ENCODE assay signal across 1 cellular context in the genomic region with DNA sequence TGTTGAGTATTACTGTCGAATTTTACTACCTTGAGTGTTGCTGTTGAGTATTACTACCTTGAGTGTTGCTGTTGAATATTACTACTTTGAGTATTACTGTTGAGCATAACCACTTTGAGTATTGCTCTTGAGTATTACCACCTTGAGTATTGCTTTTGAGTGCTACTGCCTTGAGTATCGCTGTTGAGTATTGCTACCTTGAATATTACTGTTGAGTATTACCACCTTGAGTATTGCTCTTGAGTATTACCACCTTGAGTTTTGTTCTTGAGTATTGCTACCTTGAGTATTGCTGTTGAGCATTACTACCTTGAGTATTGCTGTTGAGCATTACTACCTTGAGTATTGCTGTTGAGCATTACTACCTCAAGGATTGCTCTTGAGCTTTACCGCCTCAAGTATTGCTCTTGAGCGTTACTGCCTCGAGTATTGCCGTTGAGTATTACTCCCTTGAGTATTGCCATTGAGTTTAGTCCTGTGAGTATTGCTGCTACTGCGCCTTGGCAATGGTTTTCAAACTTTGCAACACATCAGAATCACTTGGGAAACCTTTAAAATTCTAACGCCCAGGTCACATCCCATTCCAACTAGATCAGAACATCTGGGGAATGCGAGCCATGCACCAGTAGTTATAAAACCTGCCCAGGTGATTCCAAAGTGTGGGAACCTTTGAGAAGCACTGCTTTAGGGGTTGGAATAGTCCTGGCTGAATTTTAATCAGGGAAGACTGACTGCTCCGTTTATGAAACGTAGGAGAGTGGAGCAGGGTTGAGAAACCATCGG.
TF ChIP-seq lines count a peak whose summit lies in the region.

No MANE protein-coding gene starts in this region.

TF ChIP-seq in GM12878, 131 proteins besides CTCF, POLR2A, EP300 and RAD21 (continued from another document):
- TF ChIP-seq, protein P1, sequence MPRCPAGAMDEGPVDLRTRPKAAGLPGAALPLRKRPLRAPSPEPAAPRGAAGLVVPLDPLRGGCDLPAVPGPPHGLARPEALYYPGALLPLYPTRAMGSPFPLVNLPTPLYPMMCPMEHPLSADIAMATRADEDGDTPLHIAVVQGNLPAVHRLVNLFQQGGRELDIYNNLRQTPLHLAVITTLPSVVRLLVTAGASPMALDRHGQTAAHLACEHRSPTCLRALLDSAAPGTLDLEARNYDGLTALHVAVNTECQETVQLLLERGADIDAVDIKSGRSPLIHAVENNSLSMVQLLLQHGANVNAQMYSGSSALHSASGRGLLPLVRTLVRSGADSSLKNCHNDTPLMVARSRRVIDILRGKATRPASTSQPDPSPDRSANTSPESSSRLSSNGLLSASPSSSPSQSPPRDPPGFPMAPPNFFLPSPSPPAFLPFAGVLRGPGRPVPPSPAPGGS (IDR thresholded peaks at IDR 0.05; ENCODE audit: borderline replicate concordance, insufficient read depth, low read depth, low read length, poor library complexity, severe bottlenecking) = peak; percentile 37
